In the genomic region with DNA sequence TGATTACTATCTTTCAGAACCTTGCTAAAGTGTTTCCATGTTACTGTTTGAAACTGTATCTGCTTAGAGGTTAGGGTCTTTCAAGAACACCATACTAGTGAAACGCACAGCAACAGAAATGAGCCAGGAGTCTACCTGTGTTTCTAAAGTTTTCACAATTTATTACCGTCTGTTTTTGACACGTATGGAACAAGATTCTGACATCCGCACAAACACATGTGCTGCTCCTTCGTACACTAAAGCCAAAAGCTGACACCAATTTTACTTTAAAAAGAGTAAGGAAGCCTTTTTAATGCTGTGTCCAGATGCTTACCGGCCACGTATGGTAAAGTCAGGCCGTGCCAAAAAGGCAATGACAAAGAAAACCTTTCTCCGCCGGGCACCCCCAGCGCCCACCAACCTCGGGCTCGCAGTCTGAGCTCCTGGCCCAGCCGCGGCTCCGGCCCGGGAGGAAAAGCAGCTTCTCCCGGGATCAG, we compare ENCODE assay signal across 8 cellular contexts.
DNase-seq lines count a peak whose midpoint lies in the region; ATAC-seq and TF ChIP-seq lines count a peak whose summit lies in the region.

No MANE protein-coding gene starts in this region.

- TF ChIP-seq CTCF in brain microvascular endothelial cell (IDR thresholded peaks at IDR 0.05; ENCODE audit: low read depth, low read length, missing control alignments) (no peak), GM13977 (IDR thresholded peaks at IDR 0.05; ENCODE audit: extremely low read depth, insufficient read depth, missing control alignments) (no peak)

- H3K27ac ChIP-seq in brain microvascular endothelial cell (peak overlapping the region; percentile 73), mucosa of rectum (ENCODE audit: low read depth in 2 of 2, low read length in 2 of 2) (peak overlapping the region; percentile 80 to 81)

- peak overlapping the region; percentile 89 for H3K4me3 ChIP-seq in brain microvascular endothelial cell (ENCODE audit: low read depth, low read length)
- peak overlapping the region; percentile 90 to 93 for H3K4me3 ChIP-seq in mucosa of rectum (ENCODE audit: low read length in 2 of 2)

- H3K36me3 ChIP-seq in brain microvascular endothelial cell (replicated peaks) (peaks cover 45% of the 10 kb centered on the region), mucosa of rectum (ENCODE audit: control insufficient read depth in 2 of 2, insufficient read depth in 2 of 2, low read length in 2 of 2) (peaks cover 37 to 40% of the 10 kb centered on the region in 2 donors)

- no peak for DNase-seq in brain microvascular endothelial cell
- no peak for DNase-seq in GM13977 (ENCODE audit: low spot score)
- DNase-seq in activated CD8-positive, alpha-beta memory T cell treated with anti-CD3 and anti-CD28 coated beads, Interleukin-2, amount 50 U/mL, for 4 hours, result no peak
- no peak for DNase-seq in NCI-H1417 treated with DMSO at 0.1 percent for 48 hours (lab: John Stamatoyannopoulos, UW)

- in situ Hi-C loops in brain microvascular endothelial cell (cut with HindIII; ENCODE audit: low pct_ligation_motif_present, low sequenced_read_pairs) (no loop called here), GM13977 (cut with MboI; ENCODE audit: low pct_unique_long_range_greater_than_20kb, low sequenced_read_pairs, unreplicated experiment) (loop anchor here (25.0 kb wide), 1 partner anchor 261 kb away; no protein-coding TSS in a partner anchor)

- peak overlapping the region; percentile 86 to 88 for H3K9ac ChIP-seq in mucosa of rectum (ENCODE audit: low read depth in 1 of 2, low read length in 2 of 2)

- H3K4me1 ChIP-seq in mucosa of rectum (ENCODE audit: control insufficient read depth in 2 of 2, insufficient read depth in 2 of 2, low read length in 2 of 2), result peaks cover 12 to 13% of the 10 kb centered on the region in 2 donors

- H3K27me3 ChIP-seq in brain microvascular endothelial cell (replicated peaks) (no peaks in the 10 kb centered on the region), mucosa of rectum (ENCODE audit: control insufficient read depth in 2 of 2, insufficient read depth in 2 of 2, low read length in 2 of 2) (peaks cover 2 to 4% of the 10 kb centered on the region in 2 donors)

- no peaks in the 10 kb centered on the region for H3K9me3 ChIP-seq in mucosa of rectum (ENCODE audit: control insufficient read depth in 2 of 2, low read length in 2 of 2)

- peak; percentile 38 for ATAC-seq in GM18511 (IDR thresholded peaks at IDR 0.05; ENCODE audit: unreplicated experiment)
- ATAC-seq in HG03135 (IDR thresholded peaks at IDR 0.05; ENCODE audit: unreplicated experiment), result peak; percentile 34
- no peak for ATAC-seq in GM19452 (IDR thresholded peaks at IDR 0.05; ENCODE audit: unreplicated experiment)
